1 cellular context compared by ENCODE assay signal in the genomic region with DNA sequence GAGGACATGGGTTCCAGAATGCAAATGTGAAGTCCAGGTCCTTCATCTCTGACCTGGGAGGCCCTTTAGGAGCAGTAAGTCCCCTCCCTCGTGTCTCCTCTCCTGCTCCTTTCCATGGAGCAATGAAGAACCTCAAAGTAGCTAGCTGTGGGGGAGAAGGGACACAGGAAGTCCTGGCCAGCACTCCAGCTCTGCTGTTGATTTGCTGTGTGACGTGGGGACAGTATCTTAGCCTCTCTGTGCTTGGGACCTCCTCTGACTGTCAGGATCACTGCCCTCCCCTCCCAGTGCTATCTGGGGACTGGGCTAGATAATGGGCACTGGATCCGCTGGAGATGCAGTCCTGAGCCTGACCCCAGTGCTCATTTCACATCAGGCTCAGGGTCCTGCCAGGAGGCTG.
TF ChIP-seq lines count a peak whose summit lies in the region.

No MANE protein-coding gene starts in this region.

TF ChIP-seq in GM12891, 5 proteins besides CTCF, POLR2A, EP300 and RAD21 (continued from another document):
- no peak for TF ChIP-seq TAF1 (IDR thresholded peaks at IDR 0.05; ENCODE audit: low read depth, low read length)
- TF ChIP-seq PAX5 (IDR thresholded peaks at IDR 0.05; ENCODE audit: insufficient read depth, low read length, severe bottlenecking) = no peak
- no peak for TF ChIP-seq SPI1 (IDR thresholded peaks at IDR 0.05; ENCODE audit: low read depth, low read length)
- TF ChIP-seq POU2F2 (IDR thresholded peaks at IDR 0.05; ENCODE audit: low read depth, low read length) = no peak
